Comparison of ENCODE assay signal across 13 cellular contexts in the genomic region with DNA sequence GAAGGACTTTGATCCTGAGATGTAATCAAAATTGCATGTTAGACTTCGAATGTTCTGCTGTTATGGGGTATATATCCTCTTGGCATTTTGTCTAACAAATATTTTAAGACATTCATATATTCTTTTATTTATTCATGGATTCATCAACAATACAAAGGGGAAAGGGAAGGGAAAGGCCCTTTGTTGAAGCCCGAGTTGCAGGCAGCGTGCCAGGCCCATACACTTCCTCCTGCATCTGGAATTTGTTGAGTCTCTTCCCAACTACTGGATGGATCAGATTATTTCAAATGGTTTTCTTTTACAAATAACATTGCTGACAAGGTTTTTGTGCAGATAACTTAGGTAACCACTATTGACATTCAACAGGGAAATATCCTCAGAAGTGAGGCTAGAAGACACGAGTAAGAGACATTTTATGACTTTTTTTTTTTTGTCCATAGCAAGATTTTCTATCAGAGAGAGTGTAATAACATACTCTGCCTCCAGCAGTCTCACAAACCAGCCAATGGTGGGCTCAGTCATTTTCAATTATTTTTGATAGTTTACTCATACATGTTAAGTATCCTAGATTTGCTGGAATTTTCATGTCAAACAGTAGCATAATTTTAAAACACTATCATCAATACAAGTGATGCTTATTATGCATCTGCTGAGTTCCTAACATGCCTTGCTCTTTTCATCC.
DNase-seq lines count a peak whose midpoint lies in the region; ATAC-seq, FAIRE-seq and TF ChIP-seq lines count a peak whose summit lies in the region.
"Had no signal": no experiment of that assay in that cellular context is flagged by ENCODE, and none has a peak within 500 bp of the region (broad histone marks: within the 10 kb centered on the region; RNA-seq: fewer than 3 reads in every experiment).

No MANE protein-coding gene starts in this region.

- TF ChIP-seq POLR2A in endothelial cell of umbilical vein (IDR thresholded peaks at IDR 0.05; ENCODE audit: low read depth, low read length): no peak

- intact Hi-C loops in endothelial cell of umbilical vein (cut with micrococcal nuclease): loop anchor here (1.0 kb wide), 2 partner anchors 28 to 115 kb away; a partner anchor contains a TSS
- intact Hi-C loops in sciatic nerve (cut with DNase I): no loop called here

- TF ChIP-seq CTCF in SU-DHL-6 (IDR thresholded peaks at IDR 0.05; ENCODE audit: insufficient read depth, low read length, poor library complexity, severe bottlenecking) (no peak), endothelial cell of umbilical vein (IDR thresholded peaks at IDR 0.05; ENCODE audit: extremely low read depth in 1 of 2, insufficient read depth in 1 of 2, low read depth in 1 of 2, low read length in 2 of 2) (no peak)

- no peak for ATAC-seq in sciatic nerve

- peaks cover 23% of the 10 kb centered on the region for H3K9me3 Mint-ChIP-seq in activated CD4-positive, alpha-beta T cell treated with anti-CD3 and anti-CD28 coated beads, Interleukin-2, amount 10 ng/mL, durations not matched to agents 7 days and 5 days

- H3K79me2 ChIP-seq in SU-DHL-6 (ENCODE audit: insufficient read depth, low read length): peaks cover 98% of the 10 kb centered on the region
- H3K79me2 ChIP-seq in endothelial cell of umbilical vein (ENCODE audit: control insufficient read depth, insufficient read depth, low read length): peaks cover 10% of the 10 kb centered on the region

- POLR2A ChIA-PET in activated CD4-positive, alpha-beta T cell treated with anti-CD3 and anti-CD28 coated beads, Interleukin-2, amount 10 ng/mL, durations not matched to agents 7 days and 5 days (lab: Charles Lee): no interaction called here
- POLR2A ChIA-PET in endothelial cell of umbilical vein (lab: Charles Lee): interaction anchor here (1.2 kb wide), 1 partner anchor 95 kb away, joined by 3 read pairs; a partner anchor contains a TSS

- DNase-seq in activated CD4-positive, alpha-beta T cell treated with anti-CD3 and anti-CD28 coated beads, Interleukin-2, amount 10 ng/mL, durations not matched to agents 7 days and 5 days: no peak
- no peak for DNase-seq in activated CD4-positive, alpha-beta T cell treated with anti-CD3 and anti-CD28 coated beads, Interleukin-2, amount 50 U/mL, for 4 hours
- DNase-seq in endothelial cell of umbilical vein (ENCODE audit: low read depth, low spot score) (peak; percentile 90), sciatic nerve (ENCODE audit: low spot score) (peak; percentile 67), dedifferentiated amniotic fluid mesenchymal stem cell (ENCODE audit: extremely low spot score) (no peak), NCI-H82 (lab: John Stamatoyannopoulos, UW) (no peak), SKM-1 treated with dmso at 0.1 percent for 144 hours (lab: John Stamatoyannopoulos, UW; ENCODE audit: unreplicated experiment) (no peak)
- DNase-seq: GM23248, NCI-H226, sigmoid colon, SJCRH30 had no signal

- no peaks in the 10 kb centered on the region for H3K27me3 ChIP-seq in SU-DHL-6 (ENCODE audit: low read length)
- H3K27me3 ChIP-seq in endothelial cell of umbilical vein (ENCODE audit: control insufficient read depth in 2 of 2, insufficient read depth in 2 of 2, low read length in 2 of 2): no peaks in the 10 kb centered on the region
- H3K27me3 ChIP-seq: sigmoid colon, SJCRH30 had no signal

- CTCF ChIA-PET in activated CD4-positive, alpha-beta T cell treated with anti-CD3 and anti-CD28 coated beads, Interleukin-2, amount 10 ng/mL, durations not matched to agents 7 days and 5 days (lab: Charles Lee): interaction anchor here (0.7 to 1.8 kb wide), 6 partner anchors 13 to 120 kb away, joined by 3 to 9 read pairs (median 3); a partner anchor contains a TSS
- CTCF ChIA-PET in endothelial cell of umbilical vein (lab: Charles Lee): interaction anchor here (1.2 to 2.3 kb wide), 3 partner anchors 113 to 196 kb away, joined by 3 to 7 read pairs (median 4); no protein-coding TSS in a partner anchor

- H3K9me3 ChIP-seq in SU-DHL-6 (ENCODE audit: insufficient read depth, low read length) (no peaks in the 10 kb centered on the region), endothelial cell of umbilical vein (replicated peaks; ENCODE audit: control insufficient read depth, insufficient read depth, low read length) (no peaks in the 10 kb centered on the region)
- H3K9me3 ChIP-seq: sigmoid colon, SJCRH30 had no signal

- peaks cover 83% of the 10 kb centered on the region for H3K4me1 Mint-ChIP-seq in activated CD4-positive, alpha-beta T cell treated with anti-CD3 and anti-CD28 coated beads, Interleukin-2, amount 10 ng/mL, durations not matched to agents 7 days and 5 days

- BruUV-seq in endothelial cell of umbilical vein (replicated peaks; lab: Mats Ljungman, UMichigan): no TSS peak

- no peaks in the 10 kb centered on the region for H3K27me3 Mint-ChIP-seq in activated CD4-positive, alpha-beta T cell treated with anti-CD3 and anti-CD28 coated beads, Interleukin-2, amount 10 ng/mL, durations not matched to agents 7 days and 5 days

- dilution Hi-C loops in endothelial cell of umbilical vein (cut with MboI; ENCODE audit: extremely low pct_ligation_motif_present, low sequenced_read_pairs): no loop called here

- H3K9me1 ChIP-seq in endothelial cell of umbilical vein (replicated peaks; ENCODE audit: control insufficient read depth, extremely low read depth, insufficient read depth, low read length): no peaks in the 10 kb centered on the region

- H4K20me1 ChIP-seq in SU-DHL-6 (ENCODE audit: low read depth, low read length) (peaks cover 52% of the 10 kb centered on the region), endothelial cell of umbilical vein (replicated peaks; ENCODE audit: control insufficient read depth, extremely low read depth, insufficient read depth, low read length) (no peaks in the 10 kb centered on the region)

- no peak overlapping the region for H3K4me3 Mint-ChIP-seq in activated CD4-positive, alpha-beta T cell treated with anti-CD3 and anti-CD28 coated beads, Interleukin-2, amount 10 ng/mL, durations not matched to agents 7 days and 5 days

- H3K27ac ChIP-seq in SU-DHL-6 (ENCODE audit: low read depth, low read length): peak overlapping the region; percentile 60; the same call in 1 of the 2 replicates
- H3K27ac ChIP-seq in endothelial cell of umbilical vein (ENCODE audit: insufficient read depth, low read depth, low read length): peak overlapping the region; percentile 87
- H3K27ac ChIP-seq: coronary artery, GM23248, sigmoid colon, SJCRH30 had no signal

- H2AFZ ChIP-seq in SU-DHL-6 (ENCODE audit: low read depth, low read length, severe bottlenecking) (no peak overlapping the region), endothelial cell of umbilical vein (ENCODE audit: low read depth, low read length) (no peak overlapping the region)
- H2AFZ ChIP-seq: GM23248 had no signal

- FAIRE-seq in endothelial cell of umbilical vein (lab: Jason Lieb, UNC): peak; percentile 91

- H3K27ac Mint-ChIP-seq in activated CD4-positive, alpha-beta T cell treated with anti-CD3 and anti-CD28 coated beads, Interleukin-2, amount 10 ng/mL, durations not matched to agents 7 days and 5 days: peak overlapping the region; percentile 59

- H3K9me2 ChIP-seq in SU-DHL-6 (replicated peaks; ENCODE audit: insufficient read depth, low read length): no peaks in the 10 kb centered on the region

- H3K4me2 ChIP-seq in SU-DHL-6 (ENCODE audit: low read depth, low read length, poor library complexity, severe bottlenecking) (no peak overlapping the region), endothelial cell of umbilical vein (ENCODE audit: insufficient read depth, low read length) (peak overlapping the region; percentile 71)

- H3K9ac ChIP-seq in SU-DHL-6 (ENCODE audit: low read length) (no peak overlapping the region), endothelial cell of umbilical vein (replicated peaks; ENCODE audit: extremely low read depth, insufficient read depth, low read length) (peak overlapping the region; percentile 84)
- H3K9ac ChIP-seq: GM23248 had no signal

- H3F3A ChIP-seq in SU-DHL-6 (ENCODE audit: insufficient read depth): peaks cover 65% of the 10 kb centered on the region

- H3K4me1 ChIP-seq in endothelial cell of umbilical vein (ENCODE audit: control insufficient read depth, extremely low read depth, insufficient read depth, low read length): peaks cover 41% of the 10 kb centered on the region
- H3K4me1 ChIP-seq: sigmoid colon, SJCRH30 had no signal

- peaks cover 92% of the 10 kb centered on the region for H3K36me3 Mint-ChIP-seq in activated CD4-positive, alpha-beta T cell treated with anti-CD3 and anti-CD28 coated beads, Interleukin-2, amount 10 ng/mL, durations not matched to agents 7 days and 5 days (ENCODE audit: low read depth)

- H3K36me3 ChIP-seq in SU-DHL-6 (ENCODE audit: low read length) (peaks cover 91% of the 10 kb centered on the region), endothelial cell of umbilical vein (ENCODE audit: control insufficient read depth in 2 of 2, extremely low read depth in 1 of 2, insufficient read depth in 2 of 2, low read length in 2 of 2) (peaks cover 6 to 18% of the 10 kb centered on the region in 2 experiments)
- H3K36me3 ChIP-seq: sigmoid colon, SJCRH30 had no signal

- H3K4me3 ChIP-seq in SU-DHL-6 (ENCODE audit: insufficient read depth, low read length, poor library complexity, severe bottlenecking): no peak overlapping the region
- H3K4me3 ChIP-seq in endothelial cell of umbilical vein (replicated peaks in 1 of 3; ENCODE audit: insufficient read depth in 1 of 3, low read depth in 1 of 3, low read length in 3 of 3): no peak overlapping the region
- H3K4me3 ChIP-seq: coronary artery, GM23248, sigmoid colon, SJCRH30 had no signal

TF ChIP-seq in endothelial cell of umbilical vein, 7 proteins besides CTCF, POLR2A, EP300 and RAD21:
- TF ChIP-seq MYC (IDR thresholded peaks at IDR 0.05; ENCODE audit: low read depth, low read length) (no peak), JUN (IDR thresholded peaks at IDR 0.05; ENCODE audit: borderline replicate concordance, insufficient read depth, insufficient read length, low read depth) (no peak), EZH2 (IDR thresholded peaks at IDR 0.05; ENCODE audit: borderline replicate concordance, low read depth, low read length, severe bottlenecking) (no peak), POLR2AphosphoS5 (IDR thresholded peaks at IDR 0.05; ENCODE audit: insufficient read depth, low read depth, low read length) (no peak), FOS (IDR thresholded peaks at IDR 0.05; ENCODE audit: borderline replicate concordance, insufficient read depth, low read length) (no peak), GATA2 (IDR thresholded peaks at IDR 0.05; ENCODE audit: insufficient read depth, insufficient read length, low read depth, low read length) (no peak)
- TF ChIP-seq, protein P1, sequence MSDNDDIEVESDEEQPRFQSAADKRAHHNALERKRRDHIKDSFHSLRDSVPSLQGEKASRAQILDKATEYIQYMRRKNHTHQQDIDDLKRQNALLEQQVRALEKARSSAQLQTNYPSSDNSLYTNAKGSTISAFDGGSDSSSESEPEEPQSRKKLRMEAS (IDR thresholded peaks at IDR 0.05; ENCODE audit: insufficient read depth, insufficient read length): no peak

Comparison
In these comparisons a context has a peak if more than half of its experiments do, and no peak if none do; other contexts are left out.
1. DNase-seq: peak in endothelial cell of umbilical vein (single experiment) and sciatic nerve (single experiment); none in activated CD4-positive, alpha-beta T cell treated with anti-CD3 and anti-CD28 coated beads, Interleukin-2, amount 10 ng/mL, durations not matched to agents 7 days and 5 days (single experiment), activated CD4-positive, alpha-beta T cell treated with anti-CD3 and anti-CD28 coated beads, Interleukin-2, amount 50 U/mL, for 4 hours (0 of 2), dedifferentiated amniotic fluid mesenchymal stem cell (single experiment), NCI-H82 (single experiment) and SKM-1 treated with dmso at 0.1 percent for 144 hours (single experiment).